Comparison of ENCODE assay signal across 10 cellular contexts in genomic region chr2:236507393-236508085, GRCh38.
DNase-seq lines count a peak whose midpoint lies in the region; ATAC-seq and TF ChIP-seq lines count a peak whose summit lies in the region.
"Had no signal": no experiment of that assay in that cellular context is flagged by ENCODE, and none has a peak within 500 bp of the region (broad histone marks: within the 10 kb centered on the region; RNA-seq: fewer than 3 reads in every experiment).

No MANE protein-coding gene starts in this region.

- H3K79me2 ChIP-seq in OCI-LY7 (ENCODE audit: insufficient read depth, low read depth, low read length), result no peaks in the 10 kb centered on the region

- intact Hi-C loops in OCI-LY7 (cut with micrococcal nuclease; ENCODE audit: unreplicated experiment), result no loop called here

- DNase-seq in DMS53 (lab: John Stamatoyannopoulos, UW) (peak; percentile 76), DMS53 treated with DMSO at 0.1 percent for 48 hours (lab: John Stamatoyannopoulos, UW; ENCODE audit: unreplicated experiment) (no peak), iPS DF 4.7 (ENCODE audit: extremely low read depth, low spot score) (peak; percentile 41), OCI-LY7 (ENCODE audit: low spot score) (no peak), KG1 (lab: John Stamatoyannopoulos, UW) (no peak), SJCRH30 (no peak)
- peak; percentile 73 for DNase-seq in activated naive CD8-positive, alpha-beta T cell treated with anti-CD3 and anti-CD28 coated beads, Interleukin-2, amount 10 ng/mL, durations not matched to agents 7 days and 5 days

- no peaks in the 10 kb centered on the region for H3K9me2 ChIP-seq in OCI-LY7 (ENCODE audit: insufficient read depth, low read length)

- no peak for TF ChIP-seq CTCF in OCI-LY7 (conservative IDR thresholded peaks at IDR 0.05; ENCODE audit: low read length)

- POLR2A ChIA-PET in activated naive CD8-positive, alpha-beta T cell treated with anti-CD3 and anti-CD28 coated beads, Interleukin-2, amount 10 ng/mL, durations not matched to agents 7 days and 5 days (lab: Charles Lee), result interaction anchor here (1.2 kb wide), 1 partner anchor 63 kb away, joined by 6 read pairs; the partner anchor contains the start of gene ACKR3
- POLR2A ChIA-PET in OCI-LY7 (lab: Charles Lee), result no interaction called here

- peak overlapping the region; percentile 35 to 71 (median 63) for H3K4me3 ChIP-seq in skeletal muscle tissue (ENCODE audit: low read length in 3 of 3)
- no peak overlapping the region for H3K4me3 ChIP-seq in OCI-LY7 (ENCODE audit: low read depth, low read length, poor library complexity, severe bottlenecking)
- no peak overlapping the region for H3K4me3 ChIP-seq in SJCRH30
- H3K4me3 ChIP-seq: PC-9 had no signal

- H3K27me3 ChIP-seq in skeletal muscle tissue (ENCODE audit: control insufficient read depth in 3 of 3, insufficient read depth in 3 of 3, low read length in 3 of 3) (peaks cover 12 to 44% (median 42%) of the 10 kb centered on the region in 3 donors), SJCRH30 (no peaks in the 10 kb centered on the region)

- H3K27ac Mint-ChIP-seq in activated naive CD8-positive, alpha-beta T cell treated with anti-CD3 and anti-CD28 coated beads, Interleukin-2, amount 10 ng/mL, durations not matched to agents 7 days and 5 days, result no peak overlapping the region

- no TSS peak for BruUV-seq in OCI-LY7 (replicated peaks; lab: Mats Ljungman, UMichigan)

- no peaks in the 10 kb centered on the region for H4K20me1 ChIP-seq in OCI-LY7 (ENCODE audit: insufficient read depth, low read length)

- no peak overlapping the region for H2AFZ ChIP-seq in OCI-LY7 (ENCODE audit: low read length)
- H2AFZ ChIP-seq: PC-9 had no signal

- H3K4me1 ChIP-seq in skeletal muscle tissue (ENCODE audit: control insufficient read depth in 3 of 3, insufficient read depth in 3 of 3, low read length in 3 of 3) (peaks cover 0 to 4% (median 2%) of the 10 kb centered on the region in 3 donors), OCI-LY7 (ENCODE audit: insufficient read depth, low read length, poor library complexity, severe bottlenecking) (no peaks in the 10 kb centered on the region), SJCRH30 (no peaks in the 10 kb centered on the region)

- H3K9me3 Mint-ChIP-seq in activated naive CD8-positive, alpha-beta T cell treated with anti-CD3 and anti-CD28 coated beads, Interleukin-2, amount 10 ng/mL, durations not matched to agents 7 days and 5 days, result peaks cover 4% of the 10 kb centered on the region

- H3K4me3 Mint-ChIP-seq in activated naive CD8-positive, alpha-beta T cell treated with anti-CD3 and anti-CD28 coated beads, Interleukin-2, amount 10 ng/mL, durations not matched to agents 7 days and 5 days, result peak overlapping the region; percentile 67

- ATAC-seq in activated naive CD8-positive, alpha-beta T cell treated with anti-CD3 and anti-CD28 coated beads, Interleukin-2, amount 10 ng/mL, durations not matched to agents 7 days and 5 days (ENCODE audit: low read depth), result peak; percentile 87

- H3K9ac ChIP-seq in skeletal muscle tissue (ENCODE audit: low read depth in 1 of 3, low read length in 3 of 3), result peak overlapping the region in 1 of 3 donors; percentile 50

- peaks cover 36% of the 10 kb centered on the region for H3K27me3 Mint-ChIP-seq in activated naive CD8-positive, alpha-beta T cell treated with anti-CD3 and anti-CD28 coated beads, Interleukin-2, amount 10 ng/mL, durations not matched to agents 7 days and 5 days

- H3K36me3 Mint-ChIP-seq in activated naive CD8-positive, alpha-beta T cell treated with anti-CD3 and anti-CD28 coated beads, Interleukin-2, amount 10 ng/mL, durations not matched to agents 7 days and 5 days, result peaks cover 5% of the 10 kb centered on the region

- CTCF ChIA-PET in OCI-LY7 (lab: Charles Lee; ENCODE audit: unreplicated experiment), result no interaction called here

- H3K4me2 ChIP-seq in OCI-LY7 (ENCODE audit: low read length), result no peak overlapping the region
- H3K4me2 ChIP-seq: PC-9 had no signal

- H3K4me1 Mint-ChIP-seq in activated naive CD8-positive, alpha-beta T cell treated with anti-CD3 and anti-CD28 coated beads, Interleukin-2, amount 10 ng/mL, durations not matched to agents 7 days and 5 days, result peaks cover 10% of the 10 kb centered on the region

- no peaks in the 10 kb centered on the region for H3K9me3 ChIP-seq in skeletal muscle tissue (ENCODE audit: control insufficient read depth in 3 of 3, low read length in 3 of 3)
- no peaks in the 10 kb centered on the region for H3K9me3 ChIP-seq in OCI-LY7 (ENCODE audit: low read length)
- H3K9me3 ChIP-seq in SJCRH30 (replicated peaks), result 0 out of 2 replicates have a peak, but pooled peaks cover 2% of the 10 kb centered on the region

- no peak overlapping the region for H3K27ac ChIP-seq in skeletal muscle tissue (ENCODE audit: low read depth, low read length)
- no peak overlapping the region for H3K27ac ChIP-seq in OCI-LY7 (ENCODE audit: low read depth, low read length, poor library complexity, severe bottlenecking)
- no peak overlapping the region for H3K27ac ChIP-seq in SJCRH30
- H3K27ac ChIP-seq: 22Rv1, PC-9 had no signal

- H3K36me3 ChIP-seq in skeletal muscle tissue (ENCODE audit: control insufficient read depth in 3 of 3, insufficient read depth in 3 of 3, low read length in 3 of 3), result no peaks in the 10 kb centered on the region
- no peaks in the 10 kb centered on the region for H3K36me3 ChIP-seq in OCI-LY7 (ENCODE audit: insufficient read depth, low read length)
- no peaks in the 10 kb centered on the region for H3K36me3 ChIP-seq in SJCRH30

Comparison
In these comparisons a context has a peak if more than half of its experiments do, and no peak if none do; other contexts are left out.
1. DNase-seq: peak in DMS53 (single experiment), activated naive CD8-positive, alpha-beta T cell treated with anti-CD3 and anti-CD28 coated beads, Interleukin-2, amount 10 ng/mL, durations not matched to agents 7 days and 5 days (single experiment) and iPS DF 4.7 (single experiment); none in DMS53 treated with DMSO at 0.1 percent for 48 hours (single experiment), OCI-LY7 (single experiment), KG1 (single experiment) and SJCRH30 (0 of 2).
2. H3K4me3 ChIP-seq: peak in skeletal muscle tissue (3 of 3); none in OCI-LY7 (single experiment) and SJCRH30 (single experiment).